In genomic region chr4:3780347-3781171, GRCh38 we compare ENCODE assay signal across 19 cellular contexts. TPM values are rescaled to one million over a fixed set of nuclear protein-coding genes. Genes with fewer than 3 reads are reported as not detected.
DNase-seq lines count a peak whose midpoint lies in the region; ATAC-seq and TF ChIP-seq lines count a peak whose summit lies in the region.
"Had no signal": no experiment of that assay in that cellular context is flagged by ENCODE, and none has a peak within 500 bp of the region (broad histone marks: within the 10 kb centered on the region; RNA-seq: fewer than 3 reads in every experiment).

No MANE protein-coding gene starts in this region.

- DNase-seq in DMS 273 (lab: John Stamatoyannopoulos, UW; ENCODE audit: unreplicated experiment) (peak; percentile 34), DMS 273 treated with DMSO at 0.1 percent for 48 hours (lab: John Stamatoyannopoulos, UW) (no peak), Caco-2 (peak; percentile 79 to 87), NCI-H345 (lab: John Stamatoyannopoulos, UW) (peak; percentile 75), erythroblast (lab: John Stamatoyannopoulos, UW) (peak; percentile 15), gastrocnemius medialis (no peak)
- DNase-seq in activated T-cell treated with anti-CD3 and anti-CD28 coated beads, Interleukin-2, amount 50 U/mL, for 1 hour = no peak
- DNase-seq: activated CD8-positive, alpha-beta memory T cell treated with anti-CD3 and anti-CD28 coated beads, Interleukin-2, amount 50 U/mL, for 4 hours; activated naive CD4-positive, alpha-beta T cell treated with anti-CD3 and anti-CD28 coated beads for 36 hours; MG63; NCI-H446; stimulated activated CD8-positive, alpha-beta memory T cell treated with anti-CD3 and anti-CD28 coated beads, Interleukin-4, amount 100 ng/mL, for 48 hours had no signal

- peaks cover 5% of the 10 kb centered on the region; the same call in 1 of the 2 replicates for H3K9me3 ChIP-seq in Caco-2
- H3K9me3 ChIP-seq in gastrocnemius medialis = no peaks in the 10 kb centered on the region
- H3K9me3 ChIP-seq: MG63, thoracic aorta had no signal

- H3K36me3 ChIP-seq in Caco-2 (ENCODE audit: control insufficient read depth, insufficient read depth, low read length) (no peaks in the 10 kb centered on the region), gastrocnemius medialis (no peaks in the 10 kb centered on the region)
- H3K36me3 ChIP-seq: BLaER1 treated with 17β-estradiol and CSF1 and Interleukin-3, amounts not matched to agents 10 nM and 100 nM; MG63; thoracic aorta had no signal

- ATAC-seq in gastrocnemius medialis (no peak), GM21447 (IDR thresholded peaks at IDR 0.05; ENCODE audit: unreplicated experiment) (no peak)
- ATAC-seq: sciatic nerve had no signal

- no peaks in the 10 kb centered on the region for H3K9me3 Mint-ChIP-seq in Caco-2 (ENCODE audit: unreplicated experiment)
- H3K9me3 Mint-ChIP-seq: activated naive CD4-positive, alpha-beta T cell treated with anti-CD3 and anti-CD28 coated beads for 36 hours; T-helper 1 cell treated with Interleukin-12 subunit alpha and Interleukin-12 subunit beta and Interleukin-4 antibody, amounts not matched to agents 30 μg/mL and 1 μg/mL, for 36 hours had no signal

- intact Hi-C loops in Caco-2 (cut with micrococcal nuclease; ENCODE audit: unreplicated experiment) (loop anchor here (10.0 kb wide), 1 partner anchor 164 kb away; no protein-coding TSS in a partner anchor), gastrocnemius medialis (cut with DNase I; ENCODE audit: low total_unique reads) (no loop called here)

- BruUV-seq in Caco-2 (replicated peaks; lab: Mats Ljungman, UMichigan) = no TSS peak

- H3K27ac ChIP-seq in gastrocnemius medialis = no peak overlapping the region
- H3K27ac ChIP-seq: 22Rv1; BLaER1 treated with 17β-estradiol and CSF1 and Interleukin-3, amounts not matched to agents 10 nM and 100 nM; thoracic aorta had no signal

- TF ChIP-seq CTCF in Caco-2 (IDR thresholded peaks at IDR 0.05; ENCODE audit: insufficient read depth in 1 of 2, low read depth in 1 of 2, low read length in 1 of 2, severe bottlenecking in 1 of 2, unreplicated experiment in 1 of 2) (no peak), gastrocnemius medialis (IDR thresholded peaks at IDR 0.05 in 4 of 5, conservative IDR thresholded peaks at IDR 0.05 in 1 of 5) (no peak)

- in situ Hi-C loops in gastrocnemius medialis (cut with MboI; ENCODE audit: low sequenced_read_pairs in 4 of 4) = no loop called here

- POLR2A ChIA-PET in Caco-2 (lab: Charles Lee) = no interaction called here

- no peaks in the 10 kb centered on the region for H3K27me3 Mint-ChIP-seq in Caco-2 (ENCODE audit: insufficient read depth, unreplicated experiment)

- CTCF ChIA-PET in Caco-2 (lab: Charles Lee) = interaction anchor here (0.5 to 1.3 kb wide), 3 partner anchors 22 to 632 kb away, joined by 3 to 15 read pairs (median 5); no protein-coding TSS in a partner anchor

- no peak for TF ChIP-seq POLR2A in erythroblast (IDR thresholded peaks at IDR 0.05; ENCODE audit: low read length)
- no peak for TF ChIP-seq POLR2A in gastrocnemius medialis (IDR thresholded peaks at IDR 0.05)

- no peak overlapping the region for H3K27ac Mint-ChIP-seq in Caco-2 (ENCODE audit: unreplicated experiment)
- H3K27ac Mint-ChIP-seq: activated naive CD4-positive, alpha-beta T cell treated with anti-CD3 and anti-CD28 coated beads for 36 hours; T-helper 1 cell treated with Interleukin-12 subunit alpha and Interleukin-12 subunit beta and Interleukin-4 antibody, amounts not matched to agents 30 μg/mL and 1 μg/mL, for 36 hours had no signal

- H3K36me3 Mint-ChIP-seq in Caco-2 (ENCODE audit: insufficient read depth, unreplicated experiment) = no peaks in the 10 kb centered on the region

- H3K27me3 ChIP-seq in Caco-2 (replicated peaks; ENCODE audit: control insufficient read depth, insufficient read depth, low read length) (no peaks in the 10 kb centered on the region), gastrocnemius medialis (peaks cover 33 to 36% (median 33%) of the 10 kb centered on the region in 3 donors)
- H3K27me3 ChIP-seq: BLaER1 treated with 17β-estradiol and CSF1 and Interleukin-3, amounts not matched to agents 10 nM and 100 nM; MG63 had no signal

- no peak overlapping the region for H3K4me3 ChIP-seq in Caco-2 (ENCODE audit: low read depth, low read length)
- no peak overlapping the region for H3K4me3 ChIP-seq in gastrocnemius medialis
- H3K4me3 ChIP-seq: BLaER1 treated with 17β-estradiol and CSF1 and Interleukin-3, amounts not matched to agents 10 nM and 100 nM; MG63; thoracic aorta had no signal

- no peaks in the 10 kb centered on the region for H3K4me1 Mint-ChIP-seq in Caco-2 (ENCODE audit: low read depth, unreplicated experiment)

- H3K4me3 Mint-ChIP-seq in Caco-2 (ENCODE audit: unreplicated experiment) = no peak overlapping the region
- H3K4me3 Mint-ChIP-seq: activated naive CD4-positive, alpha-beta T cell treated with anti-CD3 and anti-CD28 coated beads for 36 hours; T-helper 1 cell treated with Interleukin-12 subunit alpha and Interleukin-12 subunit beta and Interleukin-4 antibody, amounts not matched to agents 30 μg/mL and 1 μg/mL, for 36 hours had no signal

- H3K4me1 ChIP-seq in Caco-2 (peaks cover 32% of the 10 kb centered on the region), gastrocnemius medialis (no peaks in the 10 kb centered on the region)

RNA-seq across cellular contexts. Expression of gene ADRA2C, which starts 14.4 kb away (rescaled TPM):
- total RNA-seq in Caco-2 (2022) (8.4 and 11.7 TPM in 2 replicates), gastrocnemius medialis (1 to 10 TPM; 2.5 to 7.9 (median 4.8) TPM)
- total RNA-seq: activated naive CD4-positive, alpha-beta T cell treated with anti-CD3 and anti-CD28 coated beads for 36 hours; epithelial cell of proximal tubule had no signal

Comparison
In these comparisons a context has a peak if more than half of its experiments do, and no peak if none do; other contexts are left out.
1. DNase-seq: peak in DMS 273 (single experiment), Caco-2 (2 of 2), NCI-H345 (single experiment) and erythroblast (2 of 2); none in DMS 273 treated with DMSO at 0.1 percent for 48 hours (single experiment), gastrocnemius medialis (0 of 2) and activated T-cell treated with anti-CD3 and anti-CD28 coated beads, Interleukin-2, amount 50 U/mL, for 1 hour (single experiment).